12 cellular contexts compared by ENCODE assay signal in genomic region chr6:89986650-89987074, GRCh38.
DNase-seq lines count a peak whose midpoint lies in the region; ATAC-seq, FAIRE-seq and TF ChIP-seq lines count a peak whose summit lies in the region.
"Had no signal": no experiment of that assay in that cellular context is flagged by ENCODE, and none has a peak within 500 bp of the region (broad histone marks: within the 10 kb centered on the region; RNA-seq: fewer than 3 reads in every experiment).

No MANE protein-coding gene starts in this region.

- H3K4me1 Mint-ChIP-seq in MCF 10A (ENCODE audit: insufficient read depth, unreplicated experiment): peaks cover 13% of the 10 kb centered on the region
- peaks cover 83% of the 10 kb centered on the region for H3K4me1 Mint-ChIP-seq in activated CD8-positive, alpha-beta T cell treated with anti-CD3 and anti-CD28 coated beads for 36 hours (ENCODE audit: low read depth)

- H3K27me3 Mint-ChIP-seq in MCF 10A (ENCODE audit: insufficient read depth, unreplicated experiment): no peaks in the 10 kb centered on the region
- no peaks in the 10 kb centered on the region for H3K27me3 Mint-ChIP-seq in activated CD8-positive, alpha-beta T cell treated with anti-CD3 and anti-CD28 coated beads for 36 hours

- H3K27me3 ChIP-seq in breast epithelium: no peaks in the 10 kb centered on the region
- H3K27me3 ChIP-seq: Peyer's patch had no signal

- in situ Hi-C loops in ACHN (cut with HindIII; ENCODE audit: low pct_ligation_motif_present, low pct_unique_long_range_greater_than_20kb, low sequenced_read_pairs): no loop called here

- POLR2A ChIA-PET in MCF 10A (lab: Yijun Ruan, JAX): interaction anchor here (0.8 to 2.1 kb wide), 2 partner anchors 13 to 109 kb away, joined by 3 to 6 read pairs; no protein-coding TSS in a partner anchor
- POLR2A ChIA-PET in activated CD8-positive, alpha-beta T cell treated with anti-CD3 and anti-CD28 coated beads for 36 hours (lab: Charles Lee): interaction anchor here (1.0 to 2.5 kb wide), 5 partner anchors 11 to 86 kb away, joined by 3 to 7 read pairs (median 4); no protein-coding TSS in a partner anchor

- no peaks in the 10 kb centered on the region for H3K36me3 Mint-ChIP-seq in MCF 10A (ENCODE audit: insufficient read depth, unreplicated experiment)
- H3K36me3 Mint-ChIP-seq in activated CD8-positive, alpha-beta T cell treated with anti-CD3 and anti-CD28 coated beads for 36 hours (ENCODE audit: low read depth): peaks cover 80% of the 10 kb centered on the region

- TF ChIP-seq CTCF in MCF 10A (IDR thresholded peaks at IDR 0.05; ENCODE audit: unreplicated experiment) (no peak), breast epithelium (IDR thresholded peaks at IDR 0.05) (no peak), kidney (IDR thresholded peaks at IDR 0.05; ENCODE audit: borderline replicate concordance, extremely low read depth, insufficient read depth) (no peak)
- TF ChIP-seq CTCF in activated CD8-positive, alpha-beta T cell treated with anti-CD3 and anti-CD28 coated beads for 36 hours (IDR thresholded peaks at IDR 0.05): no peak

- no peaks in the 10 kb centered on the region for H3K9me3 Mint-ChIP-seq in MCF 10A (ENCODE audit: unreplicated experiment)
- no peaks in the 10 kb centered on the region for H3K9me3 Mint-ChIP-seq in activated CD8-positive, alpha-beta T cell treated with anti-CD3 and anti-CD28 coated beads for 36 hours

- no peak for FAIRE-seq in kidney (lab: Jason Lieb, UNC)
- FAIRE-seq: frontal cortex had no signal

- CTCF ChIA-PET in MCF 10A (lab: Yijun Ruan, JAX): interaction anchor here (0.9 to 2.1 kb wide), 4 partner anchors 46 to 492 kb away, joined by 3 to 11 read pairs (median 4); no protein-coding TSS in a partner anchor
- CTCF ChIA-PET in activated CD8-positive, alpha-beta T cell treated with anti-CD3 and anti-CD28 coated beads for 36 hours (lab: Charles Lee): interaction anchor here (0.7 to 2.9 kb wide), 9 partner anchors 9 to 197 kb away, joined by 3 to 15 read pairs (median 3); no protein-coding TSS in a partner anchor

- H3K9me3 ChIP-seq in breast epithelium (no peaks in the 10 kb centered on the region), kidney (ENCODE audit: control insufficient read depth in 1 of 2, low read length in 2 of 2) (no peaks in the 10 kb centered on the region)
- H3K9me3 ChIP-seq: Peyer's patch had no signal

- H3K27ac ChIP-seq in breast epithelium (peak overlapping the region in 1 of 2 donors; percentile 66), kidney (ENCODE audit: low read depth in 2 of 2, low read length in 2 of 2) (no peak overlapping the region)
- H3K27ac ChIP-seq: Peyer's patch had no signal

- H3K27ac Mint-ChIP-seq in MCF 10A (ENCODE audit: low read depth, unreplicated experiment): no peak overlapping the region
- H3K27ac Mint-ChIP-seq in activated CD8-positive, alpha-beta T cell treated with anti-CD3 and anti-CD28 coated beads for 36 hours: peak overlapping the region; percentile 83

- no TSS peak for BruUV-seq in MCF 10A (replicated peaks; lab: Mats Ljungman, UMichigan)

- H3K4me1 ChIP-seq in breast epithelium (peaks cover 0 to 6% of the 10 kb centered on the region in 2 donors), kidney (ENCODE audit: control insufficient read depth in 1 of 2, insufficient read depth in 1 of 2, low read depth in 1 of 2, low read length in 2 of 2) (no peaks in the 10 kb centered on the region)
- H3K4me1 ChIP-seq: Peyer's patch had no signal

- H3K4me3 Mint-ChIP-seq in MCF 10A (ENCODE audit: unreplicated experiment): no peak overlapping the region
- H3K4me3 Mint-ChIP-seq in activated CD8-positive, alpha-beta T cell treated with anti-CD3 and anti-CD28 coated beads for 36 hours: no peak overlapping the region

- no peak for TF ChIP-seq POLR2A in breast epithelium (IDR thresholded peaks at IDR 0.05)

- DNase-seq in MCF 10A (ENCODE audit: unreplicated experiment): peak; percentile 26
- DNase-seq in breast epithelium (ENCODE audit: low spot score in 2 of 2): no peak
- no peak for DNase-seq in activated CD8-positive, alpha-beta T cell treated with anti-CD3 and anti-CD28 coated beads for 36 hours
- DNase-seq in iris pigment epithelial cell (ENCODE audit: low read depth): peak; percentile 82
- DNase-seq in ACHN: no peak
- no peak for DNase-seq in kidney
- no peak for DNase-seq in T-helper 1 cell
- DNase-seq in COR-L47 (lab: John Stamatoyannopoulos, UW): no peak
- DNase-seq: mesendoderm, NCI-H1092 treated with DMSO at 0.1 percent for 48 hours, Peyer's patch had no signal

- H3K9ac ChIP-seq in kidney (ENCODE audit: low read length in 2 of 2): no peak overlapping the region

- H3K36me3 ChIP-seq in breast epithelium: no peaks in the 10 kb centered on the region
- no peaks in the 10 kb centered on the region for H3K36me3 ChIP-seq in kidney (ENCODE audit: control insufficient read depth in 1 of 2, insufficient read depth in 2 of 2, low read length in 2 of 2)
- H3K36me3 ChIP-seq: Peyer's patch had no signal

- intact Hi-C loops in MCF 10A (cut with micrococcal nuclease) (no loop called here), breast epithelium (cut with DNase I; ENCODE audit: low total_unique reads) (no loop called here), kidney (cut with DNase I) (no loop called here)
- intact Hi-C loops in activated CD8-positive, alpha-beta T cell treated with anti-CD3 and anti-CD28 coated beads for 36 hours (cut with micrococcal nuclease): no loop called here

- ATAC-seq in activated CD8-positive, alpha-beta T cell treated with anti-CD3 and anti-CD28 coated beads for 36 hours: peak; percentile 29

- H3K4me3 ChIP-seq in breast epithelium (no peak overlapping the region), kidney (ENCODE audit: low read length in 2 of 2) (no peak overlapping the region)
- H3K4me3 ChIP-seq: Peyer's patch had no signal

Comparison
In these comparisons a context has a peak if more than half of its experiments do, and no peak if none do; other contexts are left out.
1. DNase-seq: peak in MCF 10A (single experiment) and iris pigment epithelial cell (single experiment); none in breast epithelium (0 of 2), activated CD8-positive, alpha-beta T cell treated with anti-CD3 and anti-CD28 coated beads for 36 hours (single experiment), ACHN (single experiment), kidney (single experiment), T-helper 1 cell (0 of 5) and COR-L47 (single experiment).